In genomic region chr13:100565291-100565690, GRCh38 we compare ENCODE assay signal across 19 cellular contexts.
"Had no signal": no experiment of that assay in that cellular context is flagged by ENCODE, and none has a peak within 500 bp of the region (broad histone marks: within the 10 kb centered on the region; RNA-seq: fewer than 3 reads in every experiment).

No MANE protein-coding gene starts in this region.

- H3K9me3 Mint-ChIP-seq: activated naive CD8-positive, alpha-beta T cell treated with anti-CD3 and anti-CD28 coated beads for 36 hours; activated T-helper 1 cell treated with anti-CD3 and anti-CD28 coated beads, Interleukin-12 subunit alpha, Interleukin-12 subunit beta, Interleukin-2, Interleukin-4 antibody, amounts not matched to agents 30 ng/mL and 10 ng/mL and 1 ng/mL, durations not matched to agents 14 hours and 24 hours and 36 hours; natural killer cell treated with Interleukin-12 subunit alpha and Interleukin-12 subunit beta and Interleukin-15 and Interleukin-18, amount 100 ng/mL, for 72 hours; T-helper 2 cell treated with Interferon-gamma antibody and Interleukin-4, amounts not matched to agents 5 μg/mL and 100 μg/mL, for 36 hours had no signal

- DNase-seq: activated CD4-positive, alpha-beta T cell treated with anti-CD3 and anti-CD28 coated beads, Interleukin-2, amount 50 U/mL, for 4 hours; activated naive CD8-positive, alpha-beta T cell treated with anti-CD3 and anti-CD28 coated beads for 36 hours; activated T-cell treated with anti-CD3 and anti-CD28 coated beads for 4 hours; caudate nucleus; dorsolateral prefrontal cortex; endodermal cell; foreskin fibroblast; hippocampal formation; left colon; occipital lobe; stomach had no signal

- H3K4me3 Mint-ChIP-seq: activated naive CD8-positive, alpha-beta T cell treated with anti-CD3 and anti-CD28 coated beads for 36 hours; activated T-helper 1 cell treated with anti-CD3 and anti-CD28 coated beads, Interleukin-12 subunit alpha, Interleukin-12 subunit beta, Interleukin-2, Interleukin-4 antibody, amounts not matched to agents 30 ng/mL and 10 ng/mL and 1 ng/mL, durations not matched to agents 14 hours and 24 hours and 36 hours; brain; endodermal cell; mesothelial cell of epicardium; natural killer cell treated with Interleukin-12 subunit alpha and Interleukin-12 subunit beta and Interleukin-15 and Interleukin-18, amount 100 ng/mL, for 72 hours; T-helper 2 cell treated with Interferon-gamma antibody and Interleukin-4, amounts not matched to agents 5 μg/mL and 100 μg/mL, for 36 hours; type B pancreatic cell had no signal

- H3K36me3 Mint-ChIP-seq: natural killer cell treated with Interleukin-12 subunit alpha and Interleukin-12 subunit beta and Interleukin-15 and Interleukin-18, amount 100 ng/mL, for 72 hours; type B pancreatic cell had no signal

- H3K27me3 ChIP-seq: dorsolateral prefrontal cortex, stomach had no signal

- ATAC-seq: left colon; natural killer cell treated with Interleukin-12 subunit alpha and Interleukin-12 subunit beta and Interleukin-15 and Interleukin-18, amount 100 ng/mL, for 72 hours had no signal

- H3K4me1 ChIP-seq: stomach had no signal

- H3K27ac Mint-ChIP-seq: activated naive CD8-positive, alpha-beta T cell treated with anti-CD3 and anti-CD28 coated beads for 36 hours; activated T-helper 1 cell treated with anti-CD3 and anti-CD28 coated beads, Interleukin-12 subunit alpha, Interleukin-12 subunit beta, Interleukin-2, Interleukin-4 antibody, amounts not matched to agents 30 ng/mL and 10 ng/mL and 1 ng/mL, durations not matched to agents 14 hours and 24 hours and 36 hours; brain; endodermal cell; mesothelial cell of epicardium; natural killer cell treated with Interleukin-12 subunit alpha and Interleukin-12 subunit beta and Interleukin-15 and Interleukin-18, amount 100 ng/mL, for 72 hours; progenitor cell of endocrine pancreas; T-helper 2 cell treated with Interferon-gamma antibody and Interleukin-4, amounts not matched to agents 5 μg/mL and 100 μg/mL, for 36 hours; type B pancreatic cell had no signal

- H3K27me3 Mint-ChIP-seq: activated naive CD8-positive, alpha-beta T cell treated with anti-CD3 and anti-CD28 coated beads for 36 hours; natural killer cell treated with Interleukin-12 subunit alpha and Interleukin-12 subunit beta and Interleukin-15 and Interleukin-18, amount 100 ng/mL, for 72 hours; progenitor cell of endocrine pancreas; type B pancreatic cell had no signal

- H3K4me1 Mint-ChIP-seq: activated naive CD8-positive, alpha-beta T cell treated with anti-CD3 and anti-CD28 coated beads for 36 hours; brain; mesothelial cell of epicardium had no signal

- H3K4me3 ChIP-seq: dorsolateral prefrontal cortex, stomach had no signal

- H3K27ac ChIP-seq: dorsolateral prefrontal cortex, epithelial cell of prostate, stomach had no signal
